In the genomic region with DNA sequence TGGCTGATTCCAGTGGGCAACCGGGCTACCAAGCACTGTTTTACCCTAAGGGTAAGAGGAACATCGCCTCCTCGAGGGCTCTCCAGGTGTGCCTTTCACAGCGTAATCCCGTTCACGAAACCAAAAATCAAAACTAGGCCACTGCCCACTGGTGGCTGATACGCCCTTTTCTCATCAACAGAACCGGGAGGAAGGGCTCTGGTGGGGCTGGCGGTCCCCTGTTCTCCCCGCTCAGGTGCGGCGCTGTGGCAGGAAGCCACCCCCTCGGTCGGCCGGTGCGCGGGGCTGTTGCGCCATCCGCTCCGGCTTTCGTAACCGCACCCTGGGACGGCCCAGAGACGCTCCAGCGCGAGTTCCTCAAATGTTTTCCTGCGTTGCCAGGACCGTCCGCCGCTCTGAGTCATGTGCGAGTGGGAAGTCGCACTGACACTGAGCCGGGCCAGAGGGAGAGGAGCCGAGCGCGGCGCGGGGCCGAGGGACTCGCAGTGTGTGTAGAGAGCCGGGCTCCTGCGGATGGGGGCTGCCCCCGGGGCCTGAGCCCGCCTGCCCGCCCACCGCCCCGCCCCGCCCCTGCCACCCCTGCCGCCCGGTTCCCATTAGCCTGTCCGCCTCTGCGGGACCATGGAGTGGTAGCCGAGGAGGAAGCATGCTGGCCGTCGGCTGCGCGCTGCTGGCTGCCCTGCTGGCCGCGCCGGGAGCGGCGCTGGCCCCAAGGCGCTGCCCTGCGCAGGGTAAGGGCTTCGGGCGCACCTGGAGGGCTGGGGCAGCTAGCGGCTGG, we compare ENCODE assay signal across 8 cellular contexts. TPM values are rescaled to one million over a fixed set of nuclear protein-coding genes. Genes with fewer than 3 reads are reported as not detected.
A peak's percentile ranks its signal among the peaks of the same experiment; 100 is the strongest.
DNase-seq lines count a peak whose midpoint lies in the region; ATAC-seq, FAIRE-seq and TF ChIP-seq lines count a peak whose summit lies in the region.

A gene (plus strand): TSS at position 360 of the 778 bp plus-strand sequence. CDS start 287 bp downstream, at position 647.

- H2BK5ac ChIP-seq in H1 (ENCODE audit: low read depth, low read length): peak within 1 kb of the TSS; percentile 49; the same call in 1 of the 2 replicates

- H2BK120ac ChIP-seq in H1 (replicated peaks; ENCODE audit: low read depth, low read length): no peak within 1 kb of the TSS

- peak; percentile 42 for TF ChIP-seq CTCF in activated CD8-positive, alpha-beta T cell treated with anti-CD3 and anti-CD28 coated beads for 36 hours (IDR thresholded peaks at IDR 0.05)
- TF ChIP-seq CTCF in H1 (IDR thresholded peaks at IDR 0.05; ENCODE audit: control extremely low read depth in 1 of 3, insufficient read depth in 1 of 3, low read depth in 1 of 3, low read length in 3 of 3): peak; percentile 51 to 56 (median 53); a peak in 3 of 4 replicates
- TF ChIP-seq CTCF in lung (IDR thresholded peaks at IDR 0.05; ENCODE audit: control extremely low read depth, extremely low read depth): peak; percentile 12

- H4K91ac ChIP-seq in H1 (replicated peaks; ENCODE audit: insufficient read length, low read length): peak within 1 kb of the TSS; percentile 61

- H4K20me1 ChIP-seq in H1 (replicated peaks in 1 of 2; ENCODE audit: control insufficient read depth in 1 of 2, insufficient read depth in 2 of 2, low read length in 2 of 2): no peaks in the 10 kb centered on the region

- H2BK12ac ChIP-seq in H1 (ENCODE audit: low read depth, low read length): peak within 1 kb of the TSS; percentile 68; the same call in 1 of the 2 replicates

- TF ChIP-seq EP300 in H1 (IDR thresholded peaks at IDR 0.05; ENCODE audit: borderline replicate concordance in 1 of 2, low read depth in 2 of 2, low read length in 2 of 2): no peak

- no peaks in the 10 kb centered on the region for H3K9me3 ChIP-seq in ES-I3 (ENCODE audit: control insufficient read depth, insufficient read depth, low read length)
- H3K9me3 ChIP-seq in H1 (ENCODE audit: insufficient read depth in 2 of 2, low read depth in 1 of 2, low read length in 1 of 2): no peaks in the 10 kb centered on the region
- H3K9me3 ChIP-seq in lung (ENCODE audit: control insufficient read depth in 2 of 2, insufficient read depth in 1 of 2, low read length in 1 of 2): no peaks in the 10 kb centered on the region

- CTCF ChIA-PET in HEK293T (lab: Yijun Ruan, JAX) (interaction anchor here (0.5 to 0.8 kb wide), 2 partner anchors 76 to 536 kb away, joined by 3 read pairs; no protein-coding TSS in a partner anchor), H1 (lab: Charles Lee; ENCODE audit: partially characterized antibody) (interaction anchor here (0.7 to 2.5 kb wide), 6 partner anchors 9 to 60 kb away, joined by 3 to 11 read pairs (median 3); no protein-coding TSS in a partner anchor)
- CTCF ChIA-PET in activated CD8-positive, alpha-beta T cell treated with anti-CD3 and anti-CD28 coated beads for 36 hours (lab: Charles Lee): interaction anchor here (0.9 to 2.0 kb wide), 3 partner anchors 25 to 70 kb away, joined by 3 to 12 read pairs (median 4); no protein-coding TSS in a partner anchor

- H4K8ac ChIP-seq in H1 (ENCODE audit: extremely low read depth, insufficient read depth, low read length): peak within 1 kb of the TSS; percentile 35; the same call in 1 of the 2 replicates

- peak; percentile 48 for ATAC-seq in activated CD8-positive, alpha-beta T cell treated with anti-CD3 and anti-CD28 coated beads for 36 hours
- ATAC-seq in lung (ENCODE audit: insufficient read depth, low FRiP score): peak; percentile 84
- ATAC-seq in HG03457 (IDR thresholded peaks at IDR 0.05; ENCODE audit: unreplicated experiment): no peak

- peaks cover 9 to 36% (median 26%) of the 10 kb centered on the region in 4 experiments for H3K27me3 ChIP-seq in H1 (replicated peaks in 1 of 4; ENCODE audit: control insufficient read depth in 3 of 4, extremely low read depth in 1 of 4, insufficient read depth in 3 of 4, low read length in 3 of 4)
- no peaks in the 10 kb centered on the region for H3K27me3 ChIP-seq in lung (ENCODE audit: control insufficient read depth, insufficient read depth)

- H3K36me3 ChIP-seq in ES-I3 (ENCODE audit: insufficient read depth, low read length): no peaks in the 10 kb centered on the region
- no peaks in the 10 kb centered on the region for H3K36me3 ChIP-seq in H1 (ENCODE audit: control insufficient read depth in 2 of 4, insufficient read depth in 4 of 4, low read length in 3 of 4)
- no peaks in the 10 kb centered on the region for H3K36me3 ChIP-seq in lung (ENCODE audit: control insufficient read depth in 2 of 2, insufficient read depth in 2 of 2, low read length in 2 of 2)

- H3K4me3 ChIP-seq in H1 (ENCODE audit: extremely low read depth in 1 of 4, insufficient read depth in 2 of 4, low read depth in 3 of 4, low read length in 4 of 4): peak within 1 kb of the TSS; percentile 28 to 64 (median 58)
- H3K4me3 ChIP-seq in lung: peak within 1 kb of the TSS; percentile 66

- H3K4me1 Mint-ChIP-seq in activated CD8-positive, alpha-beta T cell treated with anti-CD3 and anti-CD28 coated beads for 36 hours (ENCODE audit: low read depth): peaks cover 89% of the 10 kb centered on the region

- 6% methylated on average over 42 of the region's 67 CpGs; no CpG with 5 or more reads in 1 of the 2 experiments for WGBS in H1 (ENCODE audit: extremely low coverage in 1 of 2, insufficient coverage in 1 of 2, insufficient read length in 1 of 2, insufficient replicate concordance in 2 of 2, low coverage in 1 of 2, low lambda C conversion rate in 2 of 2, missing lambda C conversion rate in 1 of 2), 2 experiments
- 0 to 1% methylated on average over 66 to 67 of the region's 67 CpGs for WGBS in lung, 2 donors

- TF ChIP-seq POLR2A in H1 (IDR thresholded peaks at IDR 0.05; ENCODE audit: control extremely low read depth in 1 of 2, low read depth in 2 of 2, low read length in 2 of 2): no peak

- no peaks in the 10 kb centered on the region for H3K27me3 Mint-ChIP-seq in activated CD8-positive, alpha-beta T cell treated with anti-CD3 and anti-CD28 coated beads for 36 hours

- peak within 1 kb of the TSS; percentile 76; the same call in 1 of the 2 replicates for H2AFZ ChIP-seq in H1 (ENCODE audit: low read length)

- no peak within 1 kb of the TSS for H2AK5ac ChIP-seq in H1 (ENCODE audit: low read depth, low read length)

- TF ChIP-seq RAD21 in H1 (IDR thresholded peaks at IDR 0.05 in 1 of 2, conservative IDR thresholded peaks at IDR 0.05 in 1 of 2; ENCODE audit: low read depth in 2 of 2, low read length in 2 of 2): peak; percentile 50 to 64

- peak; percentile 72 for DNase-seq in HEK293T (ENCODE audit: extremely low spot score)
- peak; percentile 94 for DNase-seq in NCI-H460 (ENCODE audit: extremely low read depth, low read depth)
- DNase-seq in activated CD8-positive, alpha-beta T cell treated with anti-CD3 and anti-CD28 coated beads for 36 hours: peak; percentile 74
- peak in 1 of 2 experiments; percentile 83 for DNase-seq in H1 (ENCODE audit: low read depth in 1 of 2, low spot score in 2 of 2)
- DNase-seq in lung (ENCODE audit: low spot score): peak; percentile 94
- DNase-seq in stimulated activated CD4-positive, alpha-beta T cell treated with anti-CD3 and anti-CD28 coated beads, TNF-alpha, amount 100 ng/mL, for 1 hour (ENCODE audit: low read depth in 3 of 3, low spot score in 1 of 3): peak; percentile 50 to 58 (median 56)

- 0 out of 2 replicates have a peak within 1 kb of the TSS, but pooled peaks have one; percentile 55 for H2BK20ac ChIP-seq in H1 (ENCODE audit: low read length)

- peaks cover 24% of the 10 kb centered on the region for H3K4me1 ChIP-seq in ES-I3 (ENCODE audit: insufficient read depth, low read length)
- peaks cover 0 to 8% (median 6%) of the 10 kb centered on the region in 4 experiments; a peak in 4 of 7 replicates for H3K4me1 ChIP-seq in H1 (replicated peaks in 1 of 4; ENCODE audit: control insufficient read depth in 3 of 4, insufficient read depth in 4 of 4, low read length in 3 of 4)
- peaks cover 9 to 15% of the 10 kb centered on the region in 2 donors for H3K4me1 ChIP-seq in lung (ENCODE audit: control insufficient read depth in 2 of 2, insufficient read depth in 2 of 2, low read length in 2 of 2)

- H3K79me1 ChIP-seq in H1 (ENCODE audit: low read depth, low read length): no peaks in the 10 kb centered on the region

- no peak within 1 kb of the TSS for H3K23ac ChIP-seq in H1 (ENCODE audit: insufficient read length)

- no peak within 1 kb of the TSS for H3K4ac ChIP-seq in H1 (replicated peaks; ENCODE audit: insufficient read length, low read depth, low read length)

- H3K4me2 ChIP-seq in H1 (ENCODE audit: insufficient read depth in 1 of 2, low read depth in 2 of 2, low read length in 2 of 2): peak within 1 kb of the TSS; percentile 76 to 98

- H3K36me3 Mint-ChIP-seq in activated CD8-positive, alpha-beta T cell treated with anti-CD3 and anti-CD28 coated beads for 36 hours (ENCODE audit: low read depth): no peaks in the 10 kb centered on the region

- H2BK15ac ChIP-seq in H1 (ENCODE audit: low read length): peak within 1 kb of the TSS; percentile 98; the same call in 1 of the 2 replicates

- no peak for FAIRE-seq in H1 (lab: Jason Lieb, UNC)

- H3K27ac ChIP-seq in H1 (ENCODE audit: low read depth, low read length) (no peak within 1 kb of the TSS), lung (ENCODE audit: low read depth in 1 of 2, low read length in 1 of 2) (peak within 1 kb of the TSS; percentile 93 to 99)

- peak within 1 kb of the TSS; percentile 75 for H3K9ac ChIP-seq in ES-I3 (ENCODE audit: low read depth, low read length)
- no peak within 1 kb of the TSS; a peak in 1 of 7 replicates for H3K9ac ChIP-seq in H1 (replicated peaks in 1 of 4; ENCODE audit: extremely low read depth in 1 of 4, low read depth in 3 of 4, low read length in 3 of 4)

- H3K27ac Mint-ChIP-seq in activated CD8-positive, alpha-beta T cell treated with anti-CD3 and anti-CD28 coated beads for 36 hours: peak within 1 kb of the TSS; percentile 78

- H3K14ac ChIP-seq in H1 (ENCODE audit: insufficient read length): no peak within 1 kb of the TSS

- H3K18ac ChIP-seq in H1 (ENCODE audit: extremely low read depth, low read length): peak within 1 kb of the TSS; percentile 71

- peak within 1 kb of the TSS; percentile 70 for H3K4me3 Mint-ChIP-seq in activated CD8-positive, alpha-beta T cell treated with anti-CD3 and anti-CD28 coated beads for 36 hours

- H3K56ac ChIP-seq in H1 (replicated peaks; ENCODE audit: insufficient read length, low read depth, low read length): no peak within 1 kb of the TSS

- intact Hi-C loops in activated CD8-positive, alpha-beta T cell treated with anti-CD3 and anti-CD28 coated beads for 36 hours (cut with micrococcal nuclease): loop anchor here (5.0 kb wide), 1 partner anchor 53 kb away; no protein-coding TSS in a partner anchor

- H3K23me2 ChIP-seq in H1 (ENCODE audit: low read depth, low read length): peaks cover 13% of the 10 kb centered on the region

- H4K5ac ChIP-seq in H1 (ENCODE audit: insufficient read length, low read depth, low read length): no peak within 1 kb of the TSS

- H3K9me3 Mint-ChIP-seq in activated CD8-positive, alpha-beta T cell treated with anti-CD3 and anti-CD28 coated beads for 36 hours: no peaks in the 10 kb centered on the region

- H3K79me2 ChIP-seq in H1 (ENCODE audit: control insufficient read depth in 1 of 2, insufficient read depth in 2 of 2, low read length in 2 of 2): no peaks in the 10 kb centered on the region

- POLR2A ChIA-PET in HEK293T (lab: Yijun Ruan, JAX): interaction anchor here (1.0 to 1.1 kb wide), 2 partner anchors 9 to 12 kb away, joined by 5 read pairs; no protein-coding TSS in a partner anchor
- POLR2A ChIA-PET in activated CD8-positive, alpha-beta T cell treated with anti-CD3 and anti-CD28 coated beads for 36 hours (lab: Charles Lee): interaction anchor here (0.6 to 5.3 kb wide), 6 partner anchors 14 to 139 kb away, joined by 3 to 39 read pairs (median 4); no protein-coding TSS in a partner anchor
- POLR2A ChIA-PET in H1 (lab: Charles Lee; ENCODE audit: partially characterized antibody): no interaction called here

RNA-seq across cellular contexts. Expression of the gene that starts here (rescaled TPM):
- 4.9 and 7.6 TPM in 2 replicates for total RNA-seq in NCI-H460 (2014; rRNA removed; shearing (Covaris generic))
- 10.5 and 14.7 TPM in 2 replicates for polyA plus RNA-seq in NCI-H460 (2014; cell fraction: nucleus; rRNA removed)
- total RNA-seq in activated CD8-positive, alpha-beta T cell treated with anti-CD3 and anti-CD28 coated beads for 36 hours: 1 to 10 TPM; 2.2 to 2.5 TPM
- total RNA-seq in H1 (2021; fragmentation: NEBNext Ultra II Directional; extraction: Animal tissue kit (Norgen Biotek cat#: 25700)): 2.6 and 3.0 TPM in 2 replicates
- polyA plus RNA-seq in H1 (2011; rRNA removed) (2.3 and 3.3 TPM in 2 replicates), lung (10 to 100 TPM; 12.3 to 30.8 TPM)
- 2.9 TPM for polyA plus RNA-seq in H1 (2011; cell fraction: cytosol; rRNA removed)
- 4.2 TPM for polyA plus RNA-seq in H1 (2011; cell fraction: nucleus; rRNA removed)
- 0.92 to 2.0 TPM (median 1.8 TPM) in 4 replicates for polyA plus RNA-seq in H1 (2012, experiment 1 of 2)
- 0.37 TPM for polyA plus RNA-seq in H1 (2012, experiment 2 of 2)
- 4.6 TPM for polyA plus RNA-seq in H1 (2013, experiment 1 of 2)
- polyA plus RNA-seq in H1 (2013, experiment 2 of 2): 5.9 TPM
- polyA minus RNA-seq in H1 (2011; rRNA and poly(A)+ RNA removed): 3.5 and 3.8 TPM in 2 replicates
- 1.3 TPM for polyA minus RNA-seq in H1 (2011; cell fraction: cytosol; rRNA and poly(A)+ RNA removed)
- 4.1 TPM for polyA minus RNA-seq in H1 (2011; cell fraction: nucleus; rRNA and poly(A)+ RNA removed)
- total RNA-seq in lung: 10 to 100 TPM; 33.2 to 79.7 TPM
